In genomic region chr4:123170843-123171242, GRCh38 we compare ENCODE assay signal across 26 cellular contexts.
"Had no signal": no experiment of that assay in that cellular context is flagged by ENCODE, and none has a peak within 500 bp of the region (broad histone marks: within the 10 kb centered on the region; RNA-seq: fewer than 3 reads in every experiment).

No MANE protein-coding gene starts in this region.

- H3K9me3 ChIP-seq: adrenal gland, breast epithelium, ovary, psoas muscle, tibial artery had no signal

- H3K27me3 ChIP-seq: adrenal gland, breast epithelium, heart right ventricle, ovary, tibial artery had no signal

- H3K27ac ChIP-seq: adrenal gland, breast epithelium, coronary artery, epithelial cell of prostate, heart right ventricle, ovary, psoas muscle, skin epidermis, tibial artery, WERI-Rb-1 had no signal

- H3K4me1 ChIP-seq: adrenal gland, breast epithelium, psoas muscle, tibial artery had no signal

- FAIRE-seq: kidney, TTC549 had no signal

- H3K4me3 ChIP-seq: adrenal gland, breast epithelium, coronary artery, heart right ventricle, lung, ovary, psoas muscle, skin epidermis, tibial artery had no signal

- H3K36me3 ChIP-seq: adrenal gland, breast epithelium, heart right ventricle, ovary, tibial artery, WERI-Rb-1 had no signal

- ATAC-seq: activated T-helper 17 cell treated with anti-CD3 and anti-CD28 coated beads, Interleukin-2, amount 50 U/mL, for 72 hours; heart right ventricle; left lobe of liver; natural killer cell; psoas muscle; right cardiac atrium; stimulated activated effector memory CD8-positive, alpha-beta T cell treated with anti-CD3 and anti-CD28 coated beads, Interleukin-12 subunit alpha, Interleukin-12 subunit beta, amount 100 ng/mL, for 72 hours; stimulated activated naive CD8-positive, alpha-beta T cell treated with anti-CD3 and anti-CD28 coated beads, Interleukin-15, amount 100 ng/mL, for 72 hours; T-cell had no signal

- DNase-seq: activated CD4-positive, alpha-beta T cell treated with anti-CD3 and anti-CD28 coated beads for 1 hour; activated CD8-positive, alpha-beta memory T cell treated with anti-CD3 and anti-CD28 coated beads for 24 hours; activated CD8-positive, alpha-beta memory T cell treated with anti-CD3 and anti-CD28 coated beads, Interleukin-2, amount 50 U/mL, for 4 hours; activated T-cell treated with anti-CD3 and anti-CD28 coated beads, Interleukin-2, amount 50 U/mL, for 24 hours; adrenal gland; endodermal cell; heart right ventricle; kidney; natural killer cell; ovary; psoas muscle; right cardiac atrium; stimulated activated CD4-positive, alpha-beta T cell treated with anti-CD3 and anti-CD28 coated beads, Interleukin-2, amount 100 ng/mL, for 24 hours; stimulated activated naive CD8-positive, alpha-beta T cell treated with anti-CD3 and anti-CD28 coated beads, Interleukin-15, amount 100 ng/mL, for 72 hours; T-cell; tibial artery; WERI-Rb-1 had no signal
